In genomic region chr2:233867993-233868532, GRCh38 we compare ENCODE assay signal across 8 cellular contexts.
DNase-seq lines count a peak whose midpoint lies in the region; ATAC-seq, FAIRE-seq and TF ChIP-seq lines count a peak whose summit lies in the region.

Gene MSL3B (minus strand): TSS chr2:233868386.

- H3K4me3 Mint-ChIP-seq in T-helper 2 cell treated with Interferon-gamma antibody and Interleukin-4, amounts not matched to agents 5 μg/mL and 100 μg/mL, for 36 hours, result peak within 1 kb of the TSS; percentile 93

- intact Hi-C loops in body of pancreas (cut with DNase I), result no loop called here

- TF ChIP-seq POLR2A in body of pancreas (IDR thresholded peaks at IDR 0.05), result peak in 2 of 3 donors; percentile 15 to 26

- H3K9me3 ChIP-seq in body of pancreas, result no peaks in the 10 kb centered on the region

- TF ChIP-seq CTCF in body of pancreas (IDR thresholded peaks at IDR 0.05), result no peak

- DNase-seq in NCI-H524 (lab: John Stamatoyannopoulos, UW), result peak; percentile 22 to 67
- no peak for DNase-seq in NCI-H524 treated with DMSO at 0.1 percent for 48 hours (lab: John Stamatoyannopoulos, UW)
- peak; percentile 78 for DNase-seq in HTR-8/SVneo (ENCODE audit: insufficient read length, low spot score)
- DNase-seq in T-helper 2 cell treated with Interferon-gamma antibody and Interleukin-4, amounts not matched to agents 5 μg/mL and 100 μg/mL, for 36 hours (ENCODE audit: low spot score), result peak; percentile 61
- peak; percentile 23 to 54 (median 42) for DNase-seq in body of pancreas
- DNase-seq in iris pigment epithelial cell (ENCODE audit: low read depth), result peak; percentile 40
- peak; percentile 68 for DNase-seq in stimulated activated CD4-positive, alpha-beta T cell treated with anti-CD3 and anti-CD28 coated beads, Interleukin-4, amount 100 ng/mL, for 1 hour
- DNase-seq in SK-N-DZ (ENCODE audit: low spot score), result no peak

- H3K27me3 ChIP-seq in body of pancreas, result no peaks in the 10 kb centered on the region

- peak within 1 kb of the TSS; percentile 89 for H3K27ac Mint-ChIP-seq in T-helper 2 cell treated with Interferon-gamma antibody and Interleukin-4, amounts not matched to agents 5 μg/mL and 100 μg/mL, for 36 hours

- ATAC-seq in body of pancreas, result peak; percentile 55

- H3K4me1 ChIP-seq in body of pancreas, result no peaks in the 10 kb centered on the region

- H3K27me3 Mint-ChIP-seq in T-helper 2 cell treated with Interferon-gamma antibody and Interleukin-4, amounts not matched to agents 5 μg/mL and 100 μg/mL, for 36 hours (ENCODE audit: low read depth), result peaks cover 26% of the 10 kb centered on the region

- whole genome bisulfite sequencing in body of pancreas, 2 donors, result 9 to 12% methylated on average over 50 of the region's 50 CpGs

- H3K4me3 ChIP-seq in body of pancreas, result peak within 1 kb of the TSS in 1 of 2 donors; percentile 31

- no peaks in the 10 kb centered on the region for H3K36me3 ChIP-seq in body of pancreas (replicated peaks in 1 of 2; ENCODE audit: insufficient read depth in 1 of 2, low read depth in 2 of 2)

- peak; percentile 91 for FAIRE-seq in HTR-8/SVneo (lab: Jason Lieb, UNC)

- H3K4me1 Mint-ChIP-seq in T-helper 2 cell treated with Interferon-gamma antibody and Interleukin-4, amounts not matched to agents 5 μg/mL and 100 μg/mL, for 36 hours (ENCODE audit: low read depth), result peaks cover 23% of the 10 kb centered on the region

- H3K9me3 Mint-ChIP-seq in T-helper 2 cell treated with Interferon-gamma antibody and Interleukin-4, amounts not matched to agents 5 μg/mL and 100 μg/mL, for 36 hours, result peaks cover 15% of the 10 kb centered on the region

- peak within 1 kb of the TSS in 2 of 4 donors; percentile 22 to 40 for H3K27ac ChIP-seq in body of pancreas

- H3K36me3 Mint-ChIP-seq in T-helper 2 cell treated with Interferon-gamma antibody and Interleukin-4, amounts not matched to agents 5 μg/mL and 100 μg/mL, for 36 hours (ENCODE audit: low read depth), result peaks cover 25% of the 10 kb centered on the region

Comparison
In these comparisons a context has a peak if more than half of its experiments do, and no peak if none do; other contexts are left out.
1. DNase-seq: peak in NCI-H524 (2 of 2), HTR-8/SVneo (single experiment), T-helper 2 cell treated with Interferon-gamma antibody and Interleukin-4, amounts not matched to agents 5 μg/mL and 100 μg/mL, for 36 hours (single experiment), body of pancreas (4 of 4), iris pigment epithelial cell (single experiment) and stimulated activated CD4-positive, alpha-beta T cell treated with anti-CD3 and anti-CD28 coated beads, Interleukin-4, amount 100 ng/mL, for 1 hour (single experiment); none in NCI-H524 treated with DMSO at 0.1 percent for 48 hours (single experiment) and SK-N-DZ (single experiment).